Comparison of ENCODE assay signal across 16 cellular contexts in genomic region chr17:65660947-65661346, GRCh38.
DNase-seq lines count a peak whose midpoint lies in the region; ATAC-seq and TF ChIP-seq lines count a peak whose summit lies in the region.
"Had no signal": no experiment of that assay in that cellular context is flagged by ENCODE, and none has a peak within 500 bp of the region (broad histone marks: within the 10 kb centered on the region; RNA-seq: fewer than 3 reads in every experiment).

No MANE protein-coding gene starts in this region.

- H3K36me3 Mint-ChIP-seq in activated CD4-positive, alpha-beta memory T cell treated with anti-CD3 and anti-CD28 coated beads for 36 hours, result no peaks in the 10 kb centered on the region
- no peaks in the 10 kb centered on the region for H3K36me3 Mint-ChIP-seq in activated CD4-positive, alpha-beta memory T cell treated with anti-CD3 and anti-CD28 coated beads, Interleukin-2, amount 10 ng/mL, durations not matched to agents 7 days and 5 days (ENCODE audit: low read depth)
- H3K36me3 Mint-ChIP-seq: mesothelial cell of epicardium had no signal

- H3K27ac Mint-ChIP-seq in activated CD4-positive, alpha-beta memory T cell treated with anti-CD3 and anti-CD28 coated beads for 36 hours, result no peak overlapping the region
- no peak overlapping the region for H3K27ac Mint-ChIP-seq in activated CD4-positive, alpha-beta memory T cell treated with anti-CD3 and anti-CD28 coated beads, Interleukin-2, amount 10 ng/mL, durations not matched to agents 7 days and 5 days
- H3K27ac Mint-ChIP-seq: activated T-cell treated with anti-CD3 and anti-CD28 coated beads, Interleukin-2, amount 50 U/mL, for 24 hours; mesothelial cell of epicardium had no signal

- no peaks in the 10 kb centered on the region for H3K9me2 ChIP-seq in PC-3 (replicated peaks; ENCODE audit: low read length)

- POLR2A ChIA-PET in activated CD4-positive, alpha-beta memory T cell treated with anti-CD3 and anti-CD28 coated beads for 36 hours (lab: Charles Lee), result no interaction called here
- POLR2A ChIA-PET in activated CD4-positive, alpha-beta memory T cell treated with anti-CD3 and anti-CD28 coated beads, Interleukin-2, amount 10 ng/mL, durations not matched to agents 7 days and 5 days (lab: Charles Lee), result no interaction called here
- POLR2A ChIA-PET in PC-3 (lab: Charles Lee; ENCODE audit: unreplicated experiment), result no interaction called here

- H3K36me3 ChIP-seq in PC-3 (ENCODE audit: low read depth, low read length), result no peaks in the 10 kb centered on the region
- H3K36me3 ChIP-seq: ovary, suprapubic skin had no signal

- TF ChIP-seq CTCF in PC-3 (conservative IDR thresholded peaks at IDR 0.05; ENCODE audit: low read depth, low read length), result no peak

- no peaks in the 10 kb centered on the region for H3K27me3 ChIP-seq in PC-3 (ENCODE audit: low read length)
- H3K27me3 ChIP-seq: ovary, suprapubic skin had no signal

- no peaks in the 10 kb centered on the region for H3F3A ChIP-seq in PC-3 (ENCODE audit: low read length, unreplicated experiment)

- DNase-seq in activated CD4-positive, alpha-beta memory T cell treated with anti-CD3 and anti-CD28 coated beads for 36 hours, result peak; percentile 30
- DNase-seq in activated CD4-positive, alpha-beta memory T cell treated with anti-CD3 and anti-CD28 coated beads, Interleukin-2, amount 10 ng/mL, durations not matched to agents 7 days and 5 days, result no peak
- DNase-seq in PC-3 (peak; percentile 39), fibroblast of gingiva (ENCODE audit: low read depth) (peak; percentile 64), skeletal muscle cell (ENCODE audit: low read depth) (peak; percentile 41), C1 segment of cervical spinal cord (lab: John Stamatoyannopoulos, UW) (no peak)
- DNase-seq: activated T-cell treated with anti-CD3 and anti-CD28 coated beads, Interleukin-2, amount 50 U/mL, for 24 hours; amygdala; Karpas-422; NCI-H2081; ovary had no signal

- ATAC-seq in PC-3 (no peak), GM18517 (IDR thresholded peaks at IDR 0.05; ENCODE audit: unreplicated experiment) (no peak), GM21447 (IDR thresholded peaks at IDR 0.05; ENCODE audit: unreplicated experiment) (no peak)
- ATAC-seq: Right ventricle myocardium inferior had no signal

- no peaks in the 10 kb centered on the region for H4K20me1 ChIP-seq in PC-3 (ENCODE audit: low read length)

- no peak overlapping the region for H3K4me3 Mint-ChIP-seq in activated CD4-positive, alpha-beta memory T cell treated with anti-CD3 and anti-CD28 coated beads for 36 hours
- no peak overlapping the region for H3K4me3 Mint-ChIP-seq in activated CD4-positive, alpha-beta memory T cell treated with anti-CD3 and anti-CD28 coated beads, Interleukin-2, amount 10 ng/mL, durations not matched to agents 7 days and 5 days
- H3K4me3 Mint-ChIP-seq: activated T-cell treated with anti-CD3 and anti-CD28 coated beads, Interleukin-2, amount 50 U/mL, for 24 hours; mesothelial cell of epicardium had no signal

- H3K9ac ChIP-seq in PC-3 (ENCODE audit: low read length), result no peak overlapping the region

- no peaks in the 10 kb centered on the region for H3K9me3 ChIP-seq in PC-3 (ENCODE audit: low read length)
- H3K9me3 ChIP-seq: ovary, suprapubic skin had no signal

- H3K4me1 Mint-ChIP-seq in activated CD4-positive, alpha-beta memory T cell treated with anti-CD3 and anti-CD28 coated beads for 36 hours (ENCODE audit: low read depth), result peaks cover 35% of the 10 kb centered on the region
- peaks cover 9% of the 10 kb centered on the region for H3K4me1 Mint-ChIP-seq in activated CD4-positive, alpha-beta memory T cell treated with anti-CD3 and anti-CD28 coated beads, Interleukin-2, amount 10 ng/mL, durations not matched to agents 7 days and 5 days

- no peak overlapping the region for H3K4me2 ChIP-seq in PC-3 (ENCODE audit: low read length)

- peaks cover 4% of the 10 kb centered on the region for H3K9me3 Mint-ChIP-seq in activated CD4-positive, alpha-beta memory T cell treated with anti-CD3 and anti-CD28 coated beads for 36 hours
- H3K9me3 Mint-ChIP-seq in activated CD4-positive, alpha-beta memory T cell treated with anti-CD3 and anti-CD28 coated beads, Interleukin-2, amount 10 ng/mL, durations not matched to agents 7 days and 5 days, result no peaks in the 10 kb centered on the region
- H3K9me3 Mint-ChIP-seq: activated T-cell treated with anti-CD3 and anti-CD28 coated beads, Interleukin-2, amount 50 U/mL, for 24 hours had no signal

- intact Hi-C loops in activated CD4-positive, alpha-beta memory T cell treated with anti-CD3 and anti-CD28 coated beads for 36 hours (cut with micrococcal nuclease), result no loop called here
- intact Hi-C loops in PC-3 (cut with micrococcal nuclease), result no loop called here

- H3K4me3 ChIP-seq in PC-3 (ENCODE audit: low read length) (no peak overlapping the region), skeletal muscle cell (ENCODE audit: low read depth, low read length) (no peak overlapping the region)
- H3K4me3 ChIP-seq: ovary, suprapubic skin had no signal

- no peaks in the 10 kb centered on the region for H3K27me3 Mint-ChIP-seq in activated CD4-positive, alpha-beta memory T cell treated with anti-CD3 and anti-CD28 coated beads for 36 hours
- no peaks in the 10 kb centered on the region for H3K27me3 Mint-ChIP-seq in activated CD4-positive, alpha-beta memory T cell treated with anti-CD3 and anti-CD28 coated beads, Interleukin-2, amount 10 ng/mL, durations not matched to agents 7 days and 5 days
- H3K27me3 Mint-ChIP-seq: activated T-cell treated with anti-CD3 and anti-CD28 coated beads, Interleukin-2, amount 50 U/mL, for 24 hours had no signal

- no peak overlapping the region for H3K27ac ChIP-seq in PC-3 (ENCODE audit: low read length)
- H3K27ac ChIP-seq: ovary, suprapubic skin had no signal

- H2AFZ ChIP-seq in PC-3 (ENCODE audit: low read length), result no peak overlapping the region

- BruUV-seq in PC-3 (replicated peaks; lab: Mats Ljungman, UMichigan), result no TSS peak

- CTCF ChIA-PET in activated CD4-positive, alpha-beta memory T cell treated with anti-CD3 and anti-CD28 coated beads for 36 hours (lab: Charles Lee), result interaction anchor here (0.7 to 1.1 kb wide), 2 partner anchors 9 to 20 kb away, joined by 3 read pairs; no protein-coding TSS in a partner anchor
- CTCF ChIA-PET in activated CD4-positive, alpha-beta memory T cell treated with anti-CD3 and anti-CD28 coated beads, Interleukin-2, amount 10 ng/mL, durations not matched to agents 7 days and 5 days (lab: Charles Lee), result no interaction called here
- CTCF ChIA-PET in PC-3 (lab: Charles Lee), result no interaction called here

- no peaks in the 10 kb centered on the region; the same call in 1 of the 2 replicates for H3K4me1 ChIP-seq in PC-3 (ENCODE audit: insufficient read depth, low read length)
- H3K4me1 ChIP-seq: suprapubic skin had no signal

- H3K79me2 ChIP-seq in PC-3 (ENCODE audit: low read length), result no peaks in the 10 kb centered on the region

Comparison
In these comparisons a context has a peak if more than half of its experiments do, and no peak if none do; other contexts are left out.
1. DNase-seq: peak in activated CD4-positive, alpha-beta memory T cell treated with anti-CD3 and anti-CD28 coated beads for 36 hours (single experiment), PC-3 (single experiment), fibroblast of gingiva (single experiment) and skeletal muscle cell (single experiment); none in activated CD4-positive, alpha-beta memory T cell treated with anti-CD3 and anti-CD28 coated beads, Interleukin-2, amount 10 ng/mL, durations not matched to agents 7 days and 5 days (single experiment) and C1 segment of cervical spinal cord (0 of 14).